ENCODE assay signal across 1 cellular context in the genomic region with DNA sequence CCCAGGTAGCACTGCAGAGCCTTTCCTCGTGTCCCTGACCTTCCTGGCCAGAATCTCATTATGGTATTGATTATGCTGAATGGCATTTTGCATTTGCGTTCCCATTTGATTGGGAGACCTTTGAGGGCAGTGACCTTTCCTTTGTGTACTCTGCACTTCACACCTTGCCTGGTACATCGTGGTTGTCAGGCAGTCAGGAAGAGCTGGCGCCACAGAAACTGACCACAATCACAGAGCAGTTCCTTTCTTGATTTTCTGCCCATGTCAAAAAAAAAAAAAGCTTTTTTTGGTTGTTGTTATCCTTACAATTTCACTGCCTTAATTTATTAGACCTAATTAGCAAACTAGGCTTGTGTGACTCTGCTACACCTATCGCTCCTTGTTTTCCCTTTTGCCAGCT.
TF ChIP-seq lines count a peak whose summit lies in the region.

No MANE protein-coding gene starts in this region.

TF ChIP-seq in HepG2, 621 proteins besides CTCF, POLR2A, EP300 and RAD21 (continued from another document):
- TF ChIP-seq, protein P1, sequence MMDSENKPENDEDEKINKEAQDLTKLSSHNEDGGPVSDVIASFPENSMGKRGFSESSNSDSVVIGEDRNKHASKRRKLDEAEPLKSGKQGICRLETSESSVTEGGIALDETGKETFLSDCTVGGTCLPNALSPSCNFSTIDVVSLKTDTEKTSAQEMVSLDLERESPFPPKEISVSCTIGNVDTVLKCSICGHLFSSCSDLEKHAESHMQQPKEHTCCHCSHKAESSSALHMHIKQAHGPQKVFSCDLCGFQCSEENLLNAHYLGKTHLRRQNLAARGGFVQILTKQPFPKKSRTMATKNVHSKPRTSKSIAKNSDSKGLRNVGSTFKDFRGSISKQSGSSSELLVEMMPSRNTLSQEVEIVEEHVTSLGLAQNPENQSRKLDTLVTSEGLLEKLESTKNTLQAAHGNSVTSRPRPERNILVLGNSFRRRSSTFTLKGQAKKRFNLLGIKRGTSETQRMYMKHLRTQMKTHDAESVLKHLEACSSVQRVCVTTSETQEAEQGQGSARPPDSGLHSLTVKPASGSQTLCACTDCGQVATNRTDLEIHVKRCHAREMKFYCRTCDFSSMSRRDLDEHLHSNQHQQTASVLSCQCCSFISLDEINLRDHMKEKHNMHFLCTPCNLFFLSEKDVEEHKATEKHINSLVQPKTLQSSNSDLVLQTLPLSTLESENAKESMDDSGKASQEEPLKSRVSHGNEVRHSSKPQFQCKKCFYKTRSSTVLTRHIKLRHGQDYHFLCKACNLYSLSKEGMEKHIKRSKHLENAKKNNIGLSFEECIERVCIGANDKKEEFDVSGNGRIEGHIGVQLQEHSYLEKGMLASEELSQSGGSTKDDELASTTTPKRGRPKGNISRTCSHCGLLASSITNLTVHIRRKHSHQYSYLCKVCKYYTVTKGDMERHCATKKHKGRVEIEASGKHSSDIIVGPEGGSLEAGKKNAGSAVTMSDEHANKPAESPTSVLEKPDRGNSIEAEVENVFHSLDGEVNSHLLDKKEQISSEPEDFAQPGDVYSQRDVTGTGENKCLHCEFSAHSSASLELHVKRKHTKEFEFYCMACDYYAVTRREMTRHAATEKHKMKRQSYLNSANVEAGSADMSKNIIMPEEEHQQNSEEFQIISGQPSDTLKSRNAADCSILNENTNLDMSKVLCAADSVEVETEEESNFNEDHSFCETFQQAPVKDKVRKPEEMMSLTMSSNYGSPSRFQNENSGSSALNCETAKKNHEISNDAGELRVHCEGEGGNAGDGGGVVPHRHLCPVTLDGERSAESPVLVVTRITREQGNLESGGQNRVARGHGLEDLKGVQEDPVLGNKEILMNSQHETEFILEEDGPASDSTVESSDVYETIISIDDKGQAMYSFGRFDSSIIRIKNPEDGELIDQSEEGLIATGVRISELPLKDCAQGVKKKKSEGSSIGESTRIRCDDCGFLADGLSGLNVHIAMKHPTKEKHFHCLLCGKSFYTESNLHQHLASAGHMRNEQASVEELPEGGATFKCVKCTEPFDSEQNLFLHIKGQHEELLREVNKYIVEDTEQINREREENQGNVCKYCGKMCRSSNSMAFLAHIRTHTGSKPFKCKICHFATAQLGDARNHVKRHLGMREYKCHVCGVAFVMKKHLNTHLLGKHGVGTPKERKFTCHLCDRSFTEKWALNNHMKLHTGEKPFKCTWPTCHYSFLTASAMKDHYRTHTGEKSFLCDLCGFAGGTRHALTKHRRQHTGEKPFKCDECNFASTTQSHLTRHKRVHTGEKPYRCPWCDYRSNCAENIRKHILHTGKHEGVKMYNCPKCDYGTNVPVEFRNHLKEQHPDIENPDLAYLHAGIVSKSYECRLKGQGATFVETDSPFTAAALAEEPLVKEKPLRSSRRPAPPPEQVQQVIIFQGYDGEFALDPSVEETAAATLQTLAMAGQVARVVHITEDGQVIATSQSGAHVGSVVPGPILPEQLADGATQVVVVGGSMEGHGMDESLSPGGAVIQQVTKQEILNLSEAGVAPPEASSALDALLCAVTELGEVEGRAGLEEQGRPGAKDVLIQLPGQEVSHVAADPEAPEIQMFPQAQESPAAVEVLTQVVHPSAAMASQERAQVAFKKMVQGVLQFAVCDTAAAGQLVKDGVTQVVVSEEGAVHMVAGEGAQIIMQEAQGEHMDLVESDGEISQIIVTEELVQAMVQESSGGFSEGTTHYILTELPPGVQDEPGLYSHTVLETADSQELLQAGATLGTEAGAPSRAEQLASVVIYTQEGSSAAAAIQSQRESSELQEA (CRISPR knock-in tag; IDR thresholded peaks at IDR 0.05; ENCODE audit: not compliant biosample characterization), result no peak
- TF ChIP-seq KLF16 (CRISPR knock-in tag; IDR thresholded peaks at IDR 0.05) (no peak), PPARG (CRISPR knock-in tag; conservative IDR thresholded peaks at IDR 0.05) (no peak)
